In genomic region chr4:155509619-155510018, GRCh38 we compare ENCODE assay signal across 22 cellular contexts.
DNase-seq lines count a peak whose midpoint lies in the region; ATAC-seq and TF ChIP-seq lines count a peak whose summit lies in the region.
"Had no signal": no experiment of that assay in that cellular context is flagged by ENCODE, and none has a peak within 500 bp of the region (broad histone marks: within the 10 kb centered on the region; RNA-seq: fewer than 3 reads in every experiment).

No MANE protein-coding gene starts in this region.

- H3K9me3 ChIP-seq in A673 (ENCODE audit: low read depth, low read length, poor library complexity, severe bottlenecking) = no peaks in the 10 kb centered on the region
- H3K9me3 ChIP-seq in GM23248 (ENCODE audit: low read depth) = no peaks in the 10 kb centered on the region
- H3K9me3 ChIP-seq: vagina had no signal

- no peaks in the 10 kb centered on the region for H3K9me2 ChIP-seq in GM23248 (ENCODE audit: insufficient read depth)

- no peak overlapping the region for H2AFZ ChIP-seq in GM23248
- H2AFZ ChIP-seq: neural progenitor cell had no signal

- intact Hi-C loops in A673 (cut with micrococcal nuclease; ENCODE audit: unreplicated experiment) = no loop called here

- H3K4me1 ChIP-seq in A673 (ENCODE audit: insufficient read depth, low read length, poor library complexity, severe bottlenecking) = no peaks in the 10 kb centered on the region
- H3K4me1 ChIP-seq in GM23248 (ENCODE audit: insufficient read depth) = no peaks in the 10 kb centered on the region
- H3K4me1 ChIP-seq: foreskin keratinocyte, neural progenitor cell, vagina had no signal

- no peaks in the 10 kb centered on the region for H3K36me3 ChIP-seq in A673 (ENCODE audit: insufficient read depth, low read length, poor library complexity, severe bottlenecking)
- no peaks in the 10 kb centered on the region for H3K36me3 ChIP-seq in GM23248 (ENCODE audit: low read depth)
- H3K36me3 ChIP-seq: neural progenitor cell, vagina had no signal

- H3K79me2 ChIP-seq in GM23248 (ENCODE audit: insufficient read depth) = no peaks in the 10 kb centered on the region

- H3K4me2 ChIP-seq in GM23248 (ENCODE audit: unreplicated experiment) = no peak overlapping the region
- H3K4me2 ChIP-seq: neural progenitor cell had no signal

- peak; percentile 7 for DNase-seq in A673 (ENCODE audit: low spot score)
- peak; percentile 28 for DNase-seq in GM23248
- peak; percentile 31 for DNase-seq in choroid plexus epithelial cell (ENCODE audit: low read depth)
- DNase-seq in left kidney (ENCODE audit: low read depth, low spot score) = peak; percentile 21
- DNase-seq in mesenteric fat pad (ENCODE audit: low spot score) = no peak
- DNase-seq in stimulated activated naive CD8-positive, alpha-beta T cell treated with anti-CD3 and anti-CD28 coated beads, Interleukin-15, amount 100 ng/mL, for 72 hours = no peak
- DNase-seq: ACHN; activated CD8-positive, alpha-beta memory T cell treated with anti-CD3 and anti-CD28 coated beads, Interleukin-2, amount 50 U/mL, for 48 hours; activated effector memory CD4-positive, alpha-beta T cell treated with anti-CD3 and anti-CD28 coated beads, Interleukin-2, amount 50 U/mL, for 16 hours; amygdala; CD4-positive, alpha-beta T cell; foreskin keratinocyte; KG1; NCI-H1092 treated with DMSO at 0.1 percent for 48 hours; NCI-H510A treated with DMSO at 0.1 percent for 48 hours; stimulated activated CD4-positive, alpha-beta T cell treated with anti-CD3 and anti-CD28 coated beads, Interleukin-12 subunit alpha, Interleukin-12 subunit beta, amount 100 ng/mL, for 4 hours; T-helper 1 cell had no signal

- peaks cover 5% of the 10 kb centered on the region for H3K27me3 Mint-ChIP-seq in stimulated activated naive CD8-positive, alpha-beta T cell treated with anti-CD3 and anti-CD28 coated beads, Interleukin-15, amount 100 ng/mL, for 72 hours
- H3K27me3 Mint-ChIP-seq: CD4-positive, alpha-beta T cell had no signal

- H3K27ac ChIP-seq in A673 (ENCODE audit: low read depth, low read length, poor library complexity, severe bottlenecking) (no peak overlapping the region), GM23248 (no peak overlapping the region)
- H3K27ac ChIP-seq: foreskin keratinocyte, neural progenitor cell, vagina, VCaP had no signal

- in situ Hi-C loops in GM23248 (cut with MboI) = no loop called here

- CTCF ChIA-PET in A673 (lab: Charles Lee) = interaction anchor here (0.6 kb wide), 1 partner anchor 703 kb away, joined by 3 read pairs; no protein-coding TSS in a partner anchor

- H3K27ac Mint-ChIP-seq in stimulated activated naive CD8-positive, alpha-beta T cell treated with anti-CD3 and anti-CD28 coated beads, Interleukin-15, amount 100 ng/mL, for 72 hours = no peak overlapping the region
- H3K27ac Mint-ChIP-seq: CD4-positive, alpha-beta T cell; neural progenitor cell had no signal

- H3K4me1 Mint-ChIP-seq in stimulated activated naive CD8-positive, alpha-beta T cell treated with anti-CD3 and anti-CD28 coated beads, Interleukin-15, amount 100 ng/mL, for 72 hours = no peaks in the 10 kb centered on the region

- H3F3A ChIP-seq in GM23248 (ENCODE audit: insufficient read depth) = no peaks in the 10 kb centered on the region

- no peak for TF ChIP-seq CTCF in A673 (conservative IDR thresholded peaks at IDR 0.05; ENCODE audit: low read depth, low read length)
- no peak for TF ChIP-seq CTCF in choroid plexus epithelial cell (conservative IDR thresholded peaks at IDR 0.05; ENCODE audit: low read depth, low read length)

- H3K27me3 ChIP-seq in A673 (replicated peaks; ENCODE audit: insufficient read depth, low read depth, low read length, poor library complexity) (no peaks in the 10 kb centered on the region), GM23248 (replicated peaks; ENCODE audit: insufficient read depth) (peaks cover 8% of the 10 kb centered on the region)
- H3K27me3 ChIP-seq: foreskin keratinocyte, neural progenitor cell, vagina had no signal

- no peaks in the 10 kb centered on the region for H3K9me3 Mint-ChIP-seq in stimulated activated naive CD8-positive, alpha-beta T cell treated with anti-CD3 and anti-CD28 coated beads, Interleukin-15, amount 100 ng/mL, for 72 hours
- H3K9me3 Mint-ChIP-seq: CD4-positive, alpha-beta T cell; neural progenitor cell had no signal

- no peak overlapping the region for H3K4me3 ChIP-seq in A673 (ENCODE audit: low read depth, low read length, poor library complexity, severe bottlenecking)
- H3K4me3 ChIP-seq in GM23248 = no peak overlapping the region
- no peak overlapping the region for H3K4me3 ChIP-seq in choroid plexus epithelial cell (ENCODE audit: low read depth, low read length)
- H3K4me3 ChIP-seq: neural progenitor cell, vagina had no signal

- BruUV-seq in A673 (replicated peaks; lab: Mats Ljungman, UMichigan) = no TSS peak

- H3K9ac ChIP-seq in GM23248 = no peak overlapping the region
- H3K9ac ChIP-seq: neural progenitor cell had no signal

- ATAC-seq in HG03342 (IDR thresholded peaks at IDR 0.05; ENCODE audit: unreplicated experiment) = no peak
- no peak for ATAC-seq in GM19395 (IDR thresholded peaks at IDR 0.05; ENCODE audit: unreplicated experiment)
- no peak for ATAC-seq in stimulated activated naive CD8-positive, alpha-beta T cell treated with anti-CD3 and anti-CD28 coated beads, Interleukin-15, amount 100 ng/mL, for 72 hours
- ATAC-seq: foreskin keratinocyte had no signal

- POLR2A ChIA-PET in A673 (lab: Charles Lee; ENCODE audit: low non-redundant PET) = no interaction called here

- no peaks in the 10 kb centered on the region for H4K20me1 ChIP-seq in GM23248 (ENCODE audit: insufficient read depth)

- H3K4me3 Mint-ChIP-seq in stimulated activated naive CD8-positive, alpha-beta T cell treated with anti-CD3 and anti-CD28 coated beads, Interleukin-15, amount 100 ng/mL, for 72 hours = no peak overlapping the region
- H3K4me3 Mint-ChIP-seq: CD4-positive, alpha-beta T cell; neural progenitor cell had no signal

Comparison
In these comparisons a context has a peak if more than half of its experiments do, and no peak if none do; other contexts are left out.
1. DNase-seq: peak in A673 (single experiment), GM23248 (single experiment), choroid plexus epithelial cell (single experiment) and left kidney (single experiment); none in mesenteric fat pad (single experiment) and stimulated activated naive CD8-positive, alpha-beta T cell treated with anti-CD3 and anti-CD28 coated beads, Interleukin-15, amount 100 ng/mL, for 72 hours (0 of 2).